ENCODE assay signal across 8 cellular contexts in the genomic region with DNA sequence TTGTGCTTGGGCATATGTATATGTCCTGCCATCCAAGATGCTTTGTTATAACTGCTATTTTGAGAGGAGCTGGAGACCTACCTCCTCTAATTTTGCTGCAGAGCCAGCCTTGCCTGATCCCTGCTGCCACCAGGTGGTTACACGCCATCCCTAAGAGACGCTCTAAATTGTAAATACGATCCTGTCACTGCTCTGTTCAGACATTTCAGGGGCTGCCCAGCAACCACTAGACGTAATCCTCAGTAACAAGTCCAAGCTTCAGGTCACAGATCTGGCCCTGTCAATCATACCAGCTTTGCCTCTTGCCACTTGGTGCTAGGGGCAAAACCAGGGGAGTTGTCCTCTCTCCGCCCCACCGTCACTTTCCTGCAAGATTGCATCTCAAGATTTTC. TPM values are rescaled to one million over a fixed set of nuclear protein-coding genes. Genes with fewer than 3 reads are reported as not detected.
DNase-seq lines count a peak whose midpoint lies in the region; ATAC-seq and TF ChIP-seq lines count a peak whose summit lies in the region.

No MANE protein-coding gene starts in this region.

- peaks cover 0 to 27% (median 0%) of the 10 kb centered on the region in 4 donors for H3K27me3 ChIP-seq in esophagus squamous epithelium

- no peaks in the 10 kb centered on the region for H3K36me3 ChIP-seq in esophagus squamous epithelium

- intact Hi-C loops in esophagus squamous epithelium (cut with DNase I): loop anchor here (5.0 kb wide), 1 partner anchor 150 kb away; no protein-coding TSS in a partner anchor

- DNase-seq in activated naive CD4-positive, alpha-beta T cell treated with anti-CD3 and anti-CD28 coated beads, Interleukin-2, amount 50 U/mL, for 72 hours (ENCODE audit: low spot score in 2 of 2): peak in 1 of 2 donors; percentile 30
- no peak for DNase-seq in activated naive CD4-positive, alpha-beta T cell treated with anti-CD3 and anti-CD28 coated beads, Interleukin-2, amount 50 U/mL, for 16 hours
- peak; percentile 60 for DNase-seq in NCI-H128 (lab: John Stamatoyannopoulos, UW; ENCODE audit: unreplicated experiment)
- DNase-seq in esophagus squamous epithelium (lab: John Stamatoyannopoulos, UW): no peak
- no peak for DNase-seq in omental fat pad (ENCODE audit: low spot score)
- no peak for DNase-seq in coronary artery (ENCODE audit: low spot score)

- H3K9me3 Mint-ChIP-seq in activated naive CD4-positive, alpha-beta T cell treated with anti-CD3 and anti-CD28 coated beads, Interleukin-2, amount 50 U/mL, for 72 hours: no peaks in the 10 kb centered on the region

- H3K27ac ChIP-seq in esophagus squamous epithelium (no peak overlapping the region), coronary artery (no peak overlapping the region)

- WGBS in esophagus squamous epithelium, 2 donors: 40 to 47% methylated on average over 1 to 4 of the region's 6 CpGs

- H3K36me3 Mint-ChIP-seq in activated naive CD4-positive, alpha-beta T cell treated with anti-CD3 and anti-CD28 coated beads, Interleukin-2, amount 50 U/mL, for 72 hours: no peaks in the 10 kb centered on the region

- no peaks in the 10 kb centered on the region for H3K9me3 ChIP-seq in esophagus squamous epithelium

- peaks cover 8 to 9% (median 9%) of the 10 kb centered on the region in 3 donors for H3K4me1 ChIP-seq in esophagus squamous epithelium

- no peak overlapping the region for H3K4me3 ChIP-seq in esophagus squamous epithelium
- no peak overlapping the region for H3K4me3 ChIP-seq in coronary artery

- TF ChIP-seq POLR2A in esophagus squamous epithelium (IDR thresholded peaks at IDR 0.05): no peak

- peak; percentile 43 to 78 for ATAC-seq in activated naive CD4-positive, alpha-beta T cell treated with anti-CD3 and anti-CD28 coated beads, Interleukin-2, amount 50 U/mL, for 72 hours
- ATAC-seq in HG02610 (IDR thresholded peaks at IDR 0.05; ENCODE audit: unreplicated experiment): peak; percentile 36
- ATAC-seq in SK-N-SH treated with all-trans-retinoic acid at 6 μM for 48 hours: peak; percentile 51
- peak; percentile 45 for ATAC-seq in omental fat pad (ENCODE audit: low FRiP score)

- H3K27ac Mint-ChIP-seq in activated naive CD4-positive, alpha-beta T cell treated with anti-CD3 and anti-CD28 coated beads, Interleukin-2, amount 50 U/mL, for 72 hours: no peak overlapping the region

- TF ChIP-seq CTCF in esophagus squamous epithelium (IDR thresholded peaks at IDR 0.05) (peak in 5 of 6 experiments; percentile 21 to 52 (median 43)), omental fat pad (IDR thresholded peaks at IDR 0.05) (no peak), coronary artery (IDR thresholded peaks at IDR 0.05) (no peak)

TF ChIP-seq in SK-N-SH treated with all-trans-retinoic acid at 6 μM for 48 hours, 23 proteins besides CTCF, POLR2A, EP300 and RAD21:
- TF ChIP-seq, protein P1, sequence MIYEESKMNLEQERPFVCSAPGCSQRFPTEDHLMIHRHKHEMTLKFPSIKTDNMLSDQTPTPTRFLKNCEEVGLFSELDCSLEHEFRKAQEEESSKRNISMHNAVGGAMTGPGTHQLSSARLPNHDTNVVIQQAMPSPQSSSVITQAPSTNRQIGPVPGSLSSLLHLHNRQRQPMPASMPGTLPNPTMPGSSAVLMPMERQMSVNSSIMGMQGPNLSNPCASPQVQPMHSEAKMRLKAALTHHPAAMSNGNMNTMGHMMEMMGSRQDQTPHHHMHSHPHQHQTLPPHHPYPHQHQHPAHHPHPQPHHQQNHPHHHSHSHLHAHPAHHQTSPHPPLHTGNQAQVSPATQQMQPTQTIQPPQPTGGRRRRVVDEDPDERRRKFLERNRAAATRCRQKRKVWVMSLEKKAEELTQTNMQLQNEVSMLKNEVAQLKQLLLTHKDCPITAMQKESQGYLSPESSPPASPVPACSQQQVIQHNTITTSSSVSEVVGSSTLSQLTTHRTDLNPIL (CRISPR knock-in tag; IDR thresholded peaks at IDR 0.05; ENCODE audit: low read depth): no peak
- TF ChIP-seq SNAI2 (CRISPR knock-in tag; IDR thresholded peaks at IDR 0.05): no peak
- TF ChIP-seq ESRRG (CRISPR knock-in tag; IDR thresholded peaks at IDR 0.05): no peak
- TF ChIP-seq, protein P2, sequence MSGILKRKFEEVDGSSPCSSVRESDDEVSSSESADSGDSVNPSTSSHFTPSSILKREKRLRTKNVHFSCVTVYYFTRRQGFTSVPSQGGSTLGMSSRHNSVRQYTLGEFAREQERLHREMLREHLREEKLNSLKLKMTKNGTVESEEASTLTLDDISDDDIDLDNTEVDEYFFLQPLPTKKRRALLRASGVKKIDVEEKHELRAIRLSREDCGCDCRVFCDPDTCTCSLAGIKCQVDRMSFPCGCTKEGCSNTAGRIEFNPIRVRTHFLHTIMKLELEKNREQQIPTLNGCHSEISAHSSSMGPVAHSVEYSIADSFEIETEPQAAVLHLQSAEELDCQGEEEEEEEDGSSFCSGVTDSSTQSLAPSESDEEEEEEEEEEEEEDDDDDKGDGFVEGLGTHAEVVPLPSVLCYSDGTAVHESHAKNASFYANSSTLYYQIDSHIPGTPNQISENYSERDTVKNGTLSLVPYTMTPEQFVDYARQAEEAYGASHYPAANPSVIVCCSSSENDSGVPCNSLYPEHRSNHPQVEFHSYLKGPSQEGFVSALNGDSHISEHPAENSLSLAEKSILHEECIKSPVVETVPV (CRISPR knock-in tag; IDR thresholded peaks at IDR 0.05): no peak
- TF ChIP-seq ZC3H10 (CRISPR knock-in tag; IDR thresholded peaks at IDR 0.05): no peak
- no peak for TF ChIP-seq ARNTL (CRISPR knock-in tag; IDR thresholded peaks at IDR 0.05; ENCODE audit: borderline replicate concordance, low read depth)
- no peak for TF ChIP-seq CSDC2 (CRISPR knock-in tag; IDR thresholded peaks at IDR 0.05)
- TF ChIP-seq ISL1 (CRISPR knock-in tag; IDR thresholded peaks at IDR 0.05): no peak
- TF ChIP-seq ZNF70 (CRISPR knock-in tag; IDR thresholded peaks at IDR 0.05): no peak
- no peak for TF ChIP-seq ZNF565 (CRISPR knock-in tag; conservative IDR thresholded peaks at IDR 0.05; ENCODE audit: low read depth)
- TF ChIP-seq PPARA (CRISPR knock-in tag; IDR thresholded peaks at IDR 0.05; ENCODE audit: borderline replicate concordance): no peak
- TF ChIP-seq, protein P3, sequence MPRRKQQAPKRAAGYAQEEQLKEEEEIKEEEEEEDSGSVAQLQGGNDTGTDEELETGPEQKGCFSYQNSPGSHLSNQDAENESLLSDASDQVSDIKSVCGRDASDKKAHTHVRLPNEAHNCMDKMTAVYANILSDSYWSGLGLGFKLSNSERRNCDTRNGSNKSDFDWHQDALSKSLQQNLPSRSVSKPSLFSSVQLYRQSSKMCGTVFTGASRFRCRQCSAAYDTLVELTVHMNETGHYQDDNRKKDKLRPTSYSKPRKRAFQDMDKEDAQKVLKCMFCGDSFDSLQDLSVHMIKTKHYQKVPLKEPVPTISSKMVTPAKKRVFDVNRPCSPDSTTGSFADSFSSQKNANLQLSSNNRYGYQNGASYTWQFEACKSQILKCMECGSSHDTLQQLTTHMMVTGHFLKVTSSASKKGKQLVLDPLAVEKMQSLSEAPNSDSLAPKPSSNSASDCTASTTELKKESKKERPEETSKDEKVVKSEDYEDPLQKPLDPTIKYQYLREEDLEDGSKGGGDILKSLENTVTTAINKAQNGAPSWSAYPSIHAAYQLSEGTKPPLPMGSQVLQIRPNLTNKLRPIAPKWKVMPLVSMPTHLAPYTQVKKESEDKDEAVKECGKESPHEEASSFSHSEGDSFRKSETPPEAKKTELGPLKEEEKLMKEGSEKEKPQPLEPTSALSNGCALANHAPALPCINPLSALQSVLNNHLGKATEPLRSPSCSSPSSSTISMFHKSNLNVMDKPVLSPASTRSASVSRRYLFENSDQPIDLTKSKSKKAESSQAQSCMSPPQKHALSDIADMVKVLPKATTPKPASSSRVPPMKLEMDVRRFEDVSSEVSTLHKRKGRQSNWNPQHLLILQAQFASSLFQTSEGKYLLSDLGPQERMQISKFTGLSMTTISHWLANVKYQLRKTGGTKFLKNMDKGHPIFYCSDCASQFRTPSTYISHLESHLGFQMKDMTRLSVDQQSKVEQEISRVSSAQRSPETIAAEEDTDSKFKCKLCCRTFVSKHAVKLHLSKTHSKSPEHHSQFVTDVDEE (CRISPR knock-in tag; IDR thresholded peaks at IDR 0.05): no peak
- no peak for TF ChIP-seq ZNF8 (CRISPR knock-in tag; IDR thresholded peaks at IDR 0.05)

RNA-seq across cellular contexts. Expression of a gene that starts 32.9 kb away (rescaled TPM):
- total RNA-seq in activated naive CD4-positive, alpha-beta T cell treated with anti-CD3 and anti-CD28 coated beads, Interleukin-2, amount 50 U/mL, for 72 hours: under 1 TPM; 0.20 to 0.76 TPM
- total RNA-seq in esophagus squamous epithelium: not detected
- total RNA-seq in omental fat pad: under 1 TPM in 2 of 4 donors, not detected in 2; 0.37 to 0.72 TPM

RNA-seq across cellular contexts. Expression of a gene that starts 36.6 kb away (rescaled TPM):
- not detected for total RNA-seq in activated naive CD4-positive, alpha-beta T cell treated with anti-CD3 and anti-CD28 coated beads, Interleukin-2, amount 50 U/mL, for 72 hours
- total RNA-seq in esophagus squamous epithelium: under 1 TPM in 1 of 4 donors, not detected in 3; under 0.01 TPM
- under 1 TPM; 0.12 to 0.65 (median 0.36) TPM for total RNA-seq in omental fat pad

Comparison
In these comparisons a context has a peak if more than half of its experiments do, and no peak if none do; other contexts are left out.
1. CTCF ChIP-seq: peak in esophagus squamous epithelium (5 of 6); none in omental fat pad (0 of 3) and coronary artery (single experiment).
2. Peak in every context shown above with its lines, with median percentiles within 50 percentile points of each other: ATAC-seq.